Comparison of ENCODE assay signal across 10 cellular contexts in genomic region chr7:81256991-81257390, GRCh38.
A peak's percentile ranks its signal among the peaks of the same experiment; 100 is the strongest.
DNase-seq lines count a peak whose midpoint lies in the region; ATAC-seq and TF ChIP-seq lines count a peak whose summit lies in the region.
"Had no signal": no experiment of that assay in that cellular context is flagged by ENCODE, and none has a peak within 500 bp of the region (broad histone marks: within the 10 kb centered on the region; RNA-seq: fewer than 3 reads in every experiment).

No MANE protein-coding gene starts in this region.

- H2AFZ ChIP-seq in OCI-LY1 (ENCODE audit: low read length) (no peak overlapping the region), neural cell (ENCODE audit: low read depth, low read length) (no peak overlapping the region)

- TF ChIP-seq CTCF in OCI-LY1 (IDR thresholded peaks at IDR 0.05; ENCODE audit: low read length) (peak; percentile 44; the same call in 1 of the 2 replicates), neural cell (IDR thresholded peaks at IDR 0.05; ENCODE audit: poor library complexity, severe bottlenecking) (no peak), gastrocnemius medialis (IDR thresholded peaks at IDR 0.05 in 4 of 5, conservative IDR thresholded peaks at IDR 0.05 in 1 of 5) (peak in 1 of 5 experiments; percentile 33)

- no peaks in the 10 kb centered on the region for H3K79me2 ChIP-seq in OCI-LY1 (ENCODE audit: insufficient read depth, low read length)
- H3K79me2 ChIP-seq in neural cell (replicated peaks; ENCODE audit: insufficient read depth, low read length): no peaks in the 10 kb centered on the region

- H3K9me2 ChIP-seq in OCI-LY1 (ENCODE audit: low read depth, low read length) (no peaks in the 10 kb centered on the region), neural cell (ENCODE audit: insufficient read depth, low read length) (no peaks in the 10 kb centered on the region)

- H3F3A ChIP-seq in OCI-LY1 (ENCODE audit: insufficient read depth, low read length): no peaks in the 10 kb centered on the region
- no peaks in the 10 kb centered on the region for H3F3A ChIP-seq in neural cell (ENCODE audit: insufficient read depth, low read length, poor library complexity, severe bottlenecking)

- no peak for TF ChIP-seq POLR2A in gastrocnemius medialis (IDR thresholded peaks at IDR 0.05)

- H3K27ac ChIP-seq in OCI-LY1 (ENCODE audit: low read depth, low read length, poor library complexity, severe bottlenecking) (no peak overlapping the region), neural cell (ENCODE audit: low read length) (no peak overlapping the region), gastrocnemius medialis (no peak overlapping the region)

- peak; percentile 21 for DNase-seq in EL
- peak; percentile 36 for DNase-seq in fibroblast of gingiva (ENCODE audit: low read depth)
- DNase-seq in NCI-H2196 treated with DMSO at 0.1 percent for 48 hours (lab: John Stamatoyannopoulos, UW; ENCODE audit: unreplicated experiment): no peak
- DNase-seq in NCI-H2171 treated with DMSO at 0.1 percent for 48 hours (lab: John Stamatoyannopoulos, UW): no peak
- DNase-seq in gastrocnemius medialis: no peak
- DNase-seq: midbrain, MV-4-11 had no signal

- in situ Hi-C loops in gastrocnemius medialis (cut with MboI; ENCODE audit: low sequenced_read_pairs in 4 of 4): loop anchor here in 3 of 4 donors (10.0 to 25.0 kb wide), 3 partner anchors 332 to 570 kb away; no protein-coding TSS in a partner anchor

- ATAC-seq in gastrocnemius medialis (no peak), HG03342 (IDR thresholded peaks at IDR 0.05; ENCODE audit: unreplicated experiment) (no peak)

- H3K4me3 ChIP-seq in OCI-LY1 (ENCODE audit: low read depth, low read length, poor library complexity, severe bottlenecking) (no peak overlapping the region), neural cell (ENCODE audit: low read length) (no peak overlapping the region), gastrocnemius medialis (no peak overlapping the region)

- H3K36me3 ChIP-seq in OCI-LY1 (ENCODE audit: insufficient read depth, low read length) (no peaks in the 10 kb centered on the region), neural cell (ENCODE audit: insufficient read depth, low read length) (no peaks in the 10 kb centered on the region), gastrocnemius medialis (no peaks in the 10 kb centered on the region)

- H3K9ac ChIP-seq in OCI-LY1 (ENCODE audit: low read length): no peak overlapping the region
- no peak overlapping the region for H3K9ac ChIP-seq in neural cell (ENCODE audit: low read length)

- TF ChIP-seq EP300 in neural cell (conservative IDR thresholded peaks at IDR 0.05; ENCODE audit: poor library complexity, severe bottlenecking): no peak

- intact Hi-C loops in gastrocnemius medialis (cut with DNase I; ENCODE audit: low total_unique reads): loop anchor here (1.0 kb wide), 1 partner anchor 558 kb away; no protein-coding TSS in a partner anchor

- H3K9me3 ChIP-seq in OCI-LY1 (ENCODE audit: low read length) (no peaks in the 10 kb centered on the region), neural cell (ENCODE audit: low read length) (peaks cover 6% of the 10 kb centered on the region), gastrocnemius medialis (no peaks in the 10 kb centered on the region)

- TF ChIP-seq RAD21 in neural cell (conservative IDR thresholded peaks at IDR 0.05): peak; percentile 26

- H3K4me2 ChIP-seq in OCI-LY1 (ENCODE audit: low read length): no peak overlapping the region
- no peak overlapping the region for H3K4me2 ChIP-seq in neural cell (ENCODE audit: low read length)

- no peaks in the 10 kb centered on the region for H3K4me1 ChIP-seq in OCI-LY1 (ENCODE audit: insufficient read depth, low read length, severe bottlenecking)
- H3K4me1 ChIP-seq in gastrocnemius medialis: no peaks in the 10 kb centered on the region

- no peaks in the 10 kb centered on the region for H3K27me3 ChIP-seq in OCI-LY1 (ENCODE audit: insufficient read depth, low read length)
- H3K27me3 ChIP-seq in neural cell (ENCODE audit: insufficient read depth, low read depth, low read length): no peaks in the 10 kb centered on the region
- no peaks in the 10 kb centered on the region for H3K27me3 ChIP-seq in gastrocnemius medialis

- H4K20me1 ChIP-seq in OCI-LY1 (ENCODE audit: insufficient read depth, low read length) (no peaks in the 10 kb centered on the region), neural cell (ENCODE audit: insufficient read depth) (no peaks in the 10 kb centered on the region)

TF ChIP-seq in neural cell, 6 proteins besides CTCF, POLR2A, EP300 and RAD21:
- TF ChIP-seq REST (IDR thresholded peaks at IDR 0.05; ENCODE audit: borderline replicate concordance) (no peak), SMC3 (conservative IDR thresholded peaks at IDR 0.05; ENCODE audit: poor library complexity) (peak; percentile 42)

Comparison
In these comparisons a context has a peak if more than half of its experiments do, and no peak if none do; other contexts are left out.
1. DNase-seq: peak in EL (single experiment) and fibroblast of gingiva (single experiment); none in NCI-H2196 treated with DMSO at 0.1 percent for 48 hours (single experiment), NCI-H2171 treated with DMSO at 0.1 percent for 48 hours (single experiment) and gastrocnemius medialis (0 of 2).